Comparison of ENCODE assay signal across 8 cellular contexts in the genomic region with DNA sequence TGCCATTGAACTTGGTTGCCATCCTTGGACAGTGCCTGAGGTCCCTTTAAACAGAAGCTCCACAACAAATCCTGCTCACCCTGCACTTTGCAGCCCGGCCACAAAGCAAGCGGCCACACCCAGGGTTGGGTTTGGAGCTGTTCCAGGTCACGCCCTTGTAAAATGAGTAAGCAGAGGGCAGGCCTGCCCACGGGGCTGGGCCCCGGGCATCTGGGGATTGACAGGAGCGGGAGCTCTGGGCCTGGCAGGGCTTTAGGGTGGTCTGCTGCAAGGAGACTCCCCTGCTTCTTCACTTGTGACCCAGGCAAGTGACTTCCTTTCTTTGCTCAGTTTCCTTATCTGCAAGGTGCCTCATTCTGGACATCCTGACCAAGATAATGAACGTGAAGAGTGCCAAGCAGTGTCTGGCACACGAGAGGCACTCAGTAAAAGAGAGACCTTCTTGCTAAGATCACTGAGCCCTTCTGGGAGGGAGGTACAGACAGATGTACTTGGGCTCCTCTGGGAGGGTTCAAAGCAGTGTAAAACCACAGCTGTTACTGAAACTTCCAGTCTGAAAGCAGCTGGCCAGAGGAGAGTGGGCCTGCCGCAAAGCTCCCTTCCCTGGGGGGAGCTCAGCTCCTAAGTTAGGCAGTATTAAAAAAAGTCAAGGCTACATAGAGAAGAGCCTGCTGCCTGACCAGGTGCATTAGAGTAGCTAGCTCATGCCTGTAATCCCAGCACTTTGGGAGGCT. TPM values are rescaled to one million over a fixed set of nuclear protein-coding genes. Genes with fewer than 3 reads are reported as not detected.
A peak's percentile ranks its signal among the peaks of the same experiment; 100 is the strongest.
DNase-seq lines count a peak whose midpoint lies in the region; ATAC-seq lines count a peak whose summit lies in the region.

No MANE protein-coding gene starts in this region.

- peak; percentile 54 for ATAC-seq in GM19438 (IDR thresholded peaks at IDR 0.05; ENCODE audit: low read depth, unreplicated experiment)
- ATAC-seq in Right ventricle myocardium superior (ENCODE audit: poor library complexity), result peak; percentile 66

- peaks cover 11% of the 10 kb centered on the region for H3K36me3 Mint-ChIP-seq in activated T-helper 2 cell treated with anti-CD3 and anti-CD28 coated beads, Interferon-gamma antibody, Interleukin-2, Interleukin-4, amounts not matched to agents 10 μg/mL and 5 μg/mL and 100 μg/mL, durations not matched to agents 14 hours and 24 hours and 36 hours (ENCODE audit: low read depth)

- H3K27ac Mint-ChIP-seq in activated T-helper 2 cell treated with anti-CD3 and anti-CD28 coated beads, Interferon-gamma antibody, Interleukin-2, Interleukin-4, amounts not matched to agents 10 μg/mL and 5 μg/mL and 100 μg/mL, durations not matched to agents 14 hours and 24 hours and 36 hours, result peak overlapping the region; percentile 54

- peak overlapping the region; percentile 81 for H3K4me3 Mint-ChIP-seq in activated T-helper 2 cell treated with anti-CD3 and anti-CD28 coated beads, Interferon-gamma antibody, Interleukin-2, Interleukin-4, amounts not matched to agents 10 μg/mL and 5 μg/mL and 100 μg/mL, durations not matched to agents 14 hours and 24 hours and 36 hours (ENCODE audit: low read depth)

- H3K27me3 Mint-ChIP-seq in activated T-helper 2 cell treated with anti-CD3 and anti-CD28 coated beads, Interferon-gamma antibody, Interleukin-2, Interleukin-4, amounts not matched to agents 10 μg/mL and 5 μg/mL and 100 μg/mL, durations not matched to agents 14 hours and 24 hours and 36 hours (ENCODE audit: low read depth), result no peaks in the 10 kb centered on the region

- H3K4me1 Mint-ChIP-seq in activated T-helper 2 cell treated with anti-CD3 and anti-CD28 coated beads, Interferon-gamma antibody, Interleukin-2, Interleukin-4, amounts not matched to agents 10 μg/mL and 5 μg/mL and 100 μg/mL, durations not matched to agents 14 hours and 24 hours and 36 hours (ENCODE audit: low read depth), result peaks cover 68% of the 10 kb centered on the region

- intact Hi-C loops in activated T-helper 2 cell treated with anti-CD3 and anti-CD28 coated beads, Interferon-gamma antibody, Interleukin-2, Interleukin-4, amounts not matched to agents 10 μg/mL and 5 μg/mL and 100 μg/mL, durations not matched to agents 14 hours and 24 hours and 36 hours (cut with micrococcal nuclease), result loop anchor here (5.0 kb wide), 2 partner anchors 106 to 974 kb away; partner anchors contain the start of genes RCAN3 and TCEA3
- intact Hi-C loops in Right ventricle myocardium superior (cut with DNase I) (no loop called here), posterior cingulate gyrus (cut with DNase I) (no loop called here)

- no peaks in the 10 kb centered on the region for H3K9me3 Mint-ChIP-seq in activated T-helper 2 cell treated with anti-CD3 and anti-CD28 coated beads, Interferon-gamma antibody, Interleukin-2, Interleukin-4, amounts not matched to agents 10 μg/mL and 5 μg/mL and 100 μg/mL, durations not matched to agents 14 hours and 24 hours and 36 hours

- DNase-seq in CD1c-positive myeloid dendritic cell (ENCODE audit: extremely low spot score) (peak; percentile 96), KG1 (lab: John Stamatoyannopoulos, UW) (peak; percentile 22), RPMI7951 (ENCODE audit: low read depth) (peak; percentile 94), Right ventricle myocardium superior (peak; percentile 92), posterior cingulate gyrus (no peak)
- DNase-seq in activated T-helper 2 cell treated with anti-CD3 and anti-CD28 coated beads, Interferon-gamma antibody, Interleukin-2, Interleukin-4, amounts not matched to agents 10 μg/mL and 5 μg/mL and 100 μg/mL, durations not matched to agents 14 hours and 24 hours and 36 hours (ENCODE audit: low spot score), result peak; percentile 78
- DNase-seq in stimulated activated CD4-positive, alpha-beta T cell treated with anti-CD3 and anti-CD28 coated beads, Interleukin-12 subunit alpha, Interleukin-12 subunit beta, amount 100 ng/mL, for 4 hours, result peak; percentile 60

RNA-seq across cellular contexts. Expression of gene E2F2, which starts 2.6 kb away (rescaled TPM):
- 4.2 and 4.7 TPM in 2 replicates for total RNA-seq in RPMI7951 (2014; rRNA removed; shearing (Covaris generic))
- 17.2 and 18.6 TPM in 2 replicates for total RNA-seq in activated T-helper 2 cell treated with anti-CD3 and anti-CD28 coated beads, Interferon-gamma antibody, Interleukin-2, Interleukin-4, amounts not matched to agents 10 μg/mL and 5 μg/mL and 100 μg/mL, durations not matched to agents 14 hours and 24 hours and 36 hours
- 0.35 TPM for total RNA-seq in Right ventricle myocardium superior

RNA-seq across cellular contexts. Expression of gene ID3, which starts 30.9 kb away (rescaled TPM):
- total RNA-seq in RPMI7951 (2014; rRNA removed; shearing (Covaris generic)), result 83.1 and 90.8 TPM in 2 replicates
- 24.7 and 26.9 TPM in 2 replicates for total RNA-seq in activated T-helper 2 cell treated with anti-CD3 and anti-CD28 coated beads, Interferon-gamma antibody, Interleukin-2, Interleukin-4, amounts not matched to agents 10 μg/mL and 5 μg/mL and 100 μg/mL, durations not matched to agents 14 hours and 24 hours and 36 hours
- 73.0 TPM for total RNA-seq in Right ventricle myocardium superior

RNA-seq across cellular contexts. Expression of gene ASAP3, which starts 44.4 kb away (rescaled TPM):
- total RNA-seq in RPMI7951 (2014; rRNA removed; shearing (Covaris generic)), result 8.4 and 11.2 TPM in 2 replicates
- 0.48 TPM in 1 of 2 replicates, not detected in the other for total RNA-seq in activated T-helper 2 cell treated with anti-CD3 and anti-CD28 coated beads, Interferon-gamma antibody, Interleukin-2, Interleukin-4, amounts not matched to agents 10 μg/mL and 5 μg/mL and 100 μg/mL, durations not matched to agents 14 hours and 24 hours and 36 hours
- total RNA-seq in Right ventricle myocardium superior, result 44.6 TPM

Comparison
In these comparisons a context has a peak if more than half of its experiments do, and no peak if none do; other contexts are left out.
1. DNase-seq: peak in CD1c-positive myeloid dendritic cell (single experiment), KG1 (single experiment), RPMI7951 (single experiment), activated T-helper 2 cell treated with anti-CD3 and anti-CD28 coated beads, Interferon-gamma antibody, Interleukin-2, Interleukin-4, amounts not matched to agents 10 μg/mL and 5 μg/mL and 100 μg/mL, durations not matched to agents 14 hours and 24 hours and 36 hours (single experiment), Right ventricle myocardium superior (single experiment) and stimulated activated CD4-positive, alpha-beta T cell treated with anti-CD3 and anti-CD28 coated beads, Interleukin-12 subunit alpha, Interleukin-12 subunit beta, amount 100 ng/mL, for 4 hours (single experiment); none in posterior cingulate gyrus (0 of 10).